21 cellular contexts compared by ENCODE assay signal in the genomic region with DNA sequence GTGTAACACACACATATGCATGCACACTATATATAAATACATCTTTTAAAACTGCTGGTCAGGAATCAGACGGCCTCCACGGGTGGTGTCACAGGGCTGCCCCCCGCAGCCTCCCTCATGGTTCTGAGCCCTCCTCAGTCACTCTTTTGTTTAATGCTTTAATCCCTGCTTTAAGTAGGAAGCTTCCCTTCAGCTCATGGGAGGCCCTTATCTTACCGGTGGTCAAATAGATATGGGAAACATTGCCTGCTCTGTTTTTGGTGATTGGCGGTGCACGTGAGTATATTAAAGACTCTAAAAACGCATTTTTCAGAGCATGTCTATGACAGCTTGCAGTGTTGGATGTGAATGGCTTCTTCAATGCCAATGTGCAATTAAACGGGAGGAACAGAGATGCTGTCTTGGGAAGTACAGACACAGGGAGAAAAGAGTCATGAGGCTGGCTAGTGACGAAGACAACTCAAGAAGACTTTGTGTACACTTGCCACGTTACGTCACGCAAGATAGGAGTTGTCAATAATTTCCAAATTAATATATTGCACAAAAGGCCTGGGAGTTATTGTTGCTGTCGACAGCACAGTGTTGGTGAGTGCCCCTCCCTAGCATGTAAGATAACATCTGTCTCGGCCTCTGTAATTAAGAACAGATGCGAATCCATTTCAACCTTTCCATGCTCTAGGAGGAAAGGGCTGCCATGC. TPM values are rescaled to one million over a fixed set of nuclear protein-coding genes. Genes with fewer than 3 reads are reported as not detected.
DNase-seq lines count a peak whose midpoint lies in the region; ATAC-seq and TF ChIP-seq lines count a peak whose summit lies in the region.
"Had no signal": no experiment of that assay in that cellular context is flagged by ENCODE, and none has a peak within 500 bp of the region (broad histone marks: within the 10 kb centered on the region; RNA-seq: fewer than 3 reads in every experiment).

No MANE protein-coding gene starts in this region.

- no peak overlapping the region for H2BK120ac ChIP-seq in H9 (ENCODE audit: low read depth, low read length, poor library complexity, severe bottlenecking)

- no peak overlapping the region for H2AK5ac ChIP-seq in H9 (ENCODE audit: insufficient read length, low read length)

- H3K4me3 Mint-ChIP-seq in H9: no peak overlapping the region
- no peak overlapping the region for H3K4me3 Mint-ChIP-seq in activated T-cell treated with anti-CD3 and anti-CD28 coated beads, Interleukin-2, amount 50 U/mL, for 72 hours
- H3K4me3 Mint-ChIP-seq: activated CD8-positive, alpha-beta memory T cell treated with anti-CD3 and anti-CD28 coated beads, Interleukin-2, amount 10 ng/mL, durations not matched to agents 7 days and 5 days; CD4-positive, alpha-beta T cell; IgD-negative memory B cell had no signal

- no peaks in the 10 kb centered on the region for H3K27me3 ChIP-seq in H9 (ENCODE audit: insufficient read depth, low read length)
- H3K27me3 ChIP-seq: heart right ventricle had no signal

- H3K27ac ChIP-seq in H9 (ENCODE audit: insufficient read length, low read depth, low read length): no peak overlapping the region
- H3K27ac ChIP-seq: heart right ventricle had no signal

- H2BK5ac ChIP-seq in H9 (ENCODE audit: insufficient read length, low read length): no peak overlapping the region

- peaks cover 5 to 13% of the 10 kb centered on the region in 2 experiments for H3K4me1 Mint-ChIP-seq in H9
- H3K4me1 Mint-ChIP-seq in activated T-cell treated with anti-CD3 and anti-CD28 coated beads, Interleukin-2, amount 50 U/mL, for 72 hours (ENCODE audit: low read depth): peaks cover 7% of the 10 kb centered on the region
- H3K4me1 Mint-ChIP-seq: IgD-negative memory B cell had no signal

- H2AFZ ChIP-seq in H9 (ENCODE audit: low read length): no peak overlapping the region

- no peaks in the 10 kb centered on the region for H3K4me1 ChIP-seq in H9 (ENCODE audit: insufficient read depth, low read length)

- H3T11ph ChIP-seq in H9 (ENCODE audit: low read length): no peak overlapping the region

- H3K9me3 Mint-ChIP-seq in H9: peaks cover 4 to 5% of the 10 kb centered on the region in 2 experiments; a peak in 4 of 5 replicates
- H3K9me3 Mint-ChIP-seq in activated T-cell treated with anti-CD3 and anti-CD28 coated beads, Interleukin-2, amount 50 U/mL, for 72 hours: peaks cover 4% of the 10 kb centered on the region in 2 donors
- H3K9me3 Mint-ChIP-seq: CD4-positive, alpha-beta T cell had no signal

- peak; percentile 93 for ATAC-seq in SK-N-SH treated with all-trans-retinoic acid at 6 μM for 48 hours
- ATAC-seq in activated T-cell treated with anti-CD3 and anti-CD28 coated beads, Interleukin-2, amount 50 U/mL, for 72 hours (replicated peaks in 1 of 2): no peak
- ATAC-seq: activated CD4-positive, CD25-positive, alpha-beta regulatory T cell treated with anti-CD3 and anti-CD28 coated beads, Interleukin-2, amount 50 U/mL, for 24 hours; activated CD8-positive, alpha-beta memory T cell treated with anti-CD3 and anti-CD28 coated beads, Interleukin-2, amount 10 ng/mL, durations not matched to agents 7 days and 5 days; heart right ventricle; stimulated activated naive CD8-positive, alpha-beta T cell treated with anti-CD3 and anti-CD28 coated beads, Interleukin-15, Interleukin-2, amounts not matched to agents 100 U/mL and 50 U/mL, for 24 hours had no signal

- no peaks in the 10 kb centered on the region for H4K20me1 ChIP-seq in H9 (ENCODE audit: control insufficient read depth, insufficient read depth, insufficient read length)

- no peak overlapping the region for H3K23ac ChIP-seq in H9 (ENCODE audit: insufficient read length, low read depth, low read length)

- H3K56ac ChIP-seq in H9 (ENCODE audit: insufficient read length, low read depth, low read length): no peak overlapping the region

- WGBS in H9 (ENCODE audit: extremely low coverage, insufficient read length, low lambda C conversion rate): no CpG with 5 or more reads among the region's 15 CpGs

- no peak overlapping the region for H3K18ac ChIP-seq in H9 (ENCODE audit: insufficient read length, low read depth, low read length)

- no peaks in the 10 kb centered on the region for H3K36me3 Mint-ChIP-seq in H9 (ENCODE audit: insufficient read depth in 1 of 3, low read depth in 3 of 3)
- no peaks in the 10 kb centered on the region for H3K36me3 Mint-ChIP-seq in activated T-cell treated with anti-CD3 and anti-CD28 coated beads, Interleukin-2, amount 50 U/mL, for 72 hours (ENCODE audit: insufficient read depth in 2 of 2)
- H3K36me3 Mint-ChIP-seq: activated CD8-positive, alpha-beta memory T cell treated with anti-CD3 and anti-CD28 coated beads, Interleukin-2, amount 10 ng/mL, durations not matched to agents 7 days and 5 days had no signal

- H4K5ac ChIP-seq in H9 (ENCODE audit: insufficient read length, low read depth, low read length): no peak overlapping the region

- no peak overlapping the region for H3K27ac Mint-ChIP-seq in H9
- no peak overlapping the region for H3K27ac Mint-ChIP-seq in activated T-cell treated with anti-CD3 and anti-CD28 coated beads, Interleukin-2, amount 50 U/mL, for 72 hours
- H3K27ac Mint-ChIP-seq: activated CD8-positive, alpha-beta memory T cell treated with anti-CD3 and anti-CD28 coated beads, Interleukin-2, amount 10 ng/mL, durations not matched to agents 7 days and 5 days; CD4-positive, alpha-beta T cell; IgD-negative memory B cell had no signal

- no peaks in the 10 kb centered on the region for H3K79me1 ChIP-seq in H9 (ENCODE audit: insufficient read depth, low read depth, low read length, poor library complexity, severe bottlenecking)

- H2BK20ac ChIP-seq in H9 (ENCODE audit: low read depth, low read length, poor library complexity, severe bottlenecking): no peak overlapping the region

- H3K9ac ChIP-seq in H9 (ENCODE audit: extremely low read depth, insufficient read length, low read length): no peak overlapping the region

- H3K4me3 ChIP-seq in fibroblast of pulmonary artery (replicated peaks; ENCODE audit: low read depth, low read length): no peak overlapping the region
- H3K4me3 ChIP-seq: heart right ventricle had no signal

- no peak overlapping the region for H4K91ac ChIP-seq in H9 (ENCODE audit: insufficient read length, low read depth, low read length)

- no peak overlapping the region for H3K4me2 ChIP-seq in H9 (ENCODE audit: insufficient read depth, insufficient read length, low read length)

- H2BK15ac ChIP-seq in H9 (ENCODE audit: low read depth, low read length): no peak overlapping the region

- H3K79me2 ChIP-seq in H9 (ENCODE audit: insufficient read depth, low read length): no peaks in the 10 kb centered on the region

- H4K8ac ChIP-seq in H9 (replicated peaks; ENCODE audit: insufficient read length, low read depth, low read length): no peak overlapping the region

- H3K4ac ChIP-seq in H9 (ENCODE audit: low read depth, low read length): no peak overlapping the region

- peaks cover 11% of the 10 kb centered on the region for H3K27me3 Mint-ChIP-seq in H9 (ENCODE audit: low read depth)
- no peaks in the 10 kb centered on the region for H3K27me3 Mint-ChIP-seq in activated T-cell treated with anti-CD3 and anti-CD28 coated beads, Interleukin-2, amount 50 U/mL, for 72 hours (ENCODE audit: low read depth)
- H3K27me3 Mint-ChIP-seq: CD4-positive, alpha-beta T cell had no signal

- H3K23me2 ChIP-seq in H9 (ENCODE audit: insufficient read length, low read depth, low read length, poor library complexity, severe bottlenecking): no peaks in the 10 kb centered on the region

- H3K9me3 ChIP-seq in H9 (ENCODE audit: control insufficient read depth, low read depth, low read length): no peaks in the 10 kb centered on the region

- TF ChIP-seq CTCF in fibroblast of pulmonary artery (IDR thresholded peaks at IDR 0.05; ENCODE audit: low read length, missing control alignments) (no peak), H9 (conservative IDR thresholded peaks at IDR 0.05) (no peak)

- peak; percentile 3 to 64 for DNase-seq in NCI-H524 (lab: John Stamatoyannopoulos, UW)
- no peak for DNase-seq in NCI-H524 treated with DMSO at 0.1 percent for 48 hours (lab: John Stamatoyannopoulos, UW)
- peak; percentile 53 for DNase-seq in fibroblast of pulmonary artery (ENCODE audit: low read depth)
- no peak for DNase-seq in stimulated activated naive CD4-positive, alpha-beta T cell (lab: John Stamatoyannopoulos, UW)
- no peak for DNase-seq in cerebellum (ENCODE audit: low spot score)
- DNase-seq in H9: no peak
- no peak for DNase-seq in activated T-cell treated with anti-CD3 and anti-CD28 coated beads, Interleukin-2, amount 50 U/mL, for 72 hours
- DNase-seq: 8988T; activated CD8-positive, alpha-beta memory T cell treated with anti-CD3 and anti-CD28 coated beads, Interleukin-2, amount 10 ng/mL, durations not matched to agents 7 days and 5 days; aorta; heart right ventricle; NCI-H2081 treated with DMSO at 0.1 percent for 48 hours; NCI-H748 treated with DMSO at 0.1 percent for 48 hours; stimulated activated CD4-positive, alpha-beta T cell treated with anti-CD3 and anti-CD28 coated beads, Interleukin-12 subunit alpha, Interleukin-12 subunit beta, amount 100 ng/mL, for 4 hours; stimulated activated naive CD8-positive, alpha-beta T cell treated with anti-CD3 and anti-CD28 coated beads, Interleukin-15, Interleukin-2, amounts not matched to agents 100 U/mL and 50 U/mL, for 24 hours; T-helper 1 cell had no signal

- H2BK12ac ChIP-seq in H9 (ENCODE audit: insufficient read length, low read depth, low read length): no peak overlapping the region

- no peak overlapping the region for H3K14ac ChIP-seq in H9 (ENCODE audit: insufficient read depth, low read length)

TF ChIP-seq in SK-N-SH treated with all-trans-retinoic acid at 6 μM for 48 hours, 23 proteins besides CTCF, POLR2A, EP300 and RAD21 (continues in another document):
- no peak for TF ChIP-seq ZNF70 (CRISPR knock-in tag; IDR thresholded peaks at IDR 0.05)

RNA-seq across cellular contexts. Expression of gene GNLY, which starts 23.3 kb away (rescaled TPM):
- total RNA-seq in cerebellum (not detected), H9 (2021) (not detected in 2 replicates)
- total RNA-seq in activated T-cell treated with anti-CD3 and anti-CD28 coated beads, Interleukin-2, amount 50 U/mL, for 72 hours: 100 to 1,000 TPM in 1 of 2 donors, 10 to 100 TPM in 1; 23.8 to 143 TPM
- total RNA-seq: H4 had no signal

RNA-seq across cellular contexts. Expression of gene ATOH8, which starts 36.3 kb away (rescaled TPM):
- total RNA-seq in cerebellum (13.2 TPM), H9 (2021) (0.20 and 0.22 TPM in 2 replicates)
- not detected for total RNA-seq in activated T-cell treated with anti-CD3 and anti-CD28 coated beads, Interleukin-2, amount 50 U/mL, for 72 hours
- total RNA-seq: CD4-positive, alpha-beta T cell had no signal

RNA-seq across cellular contexts. Expression of gene SFTPB, which starts 49.5 kb away (rescaled TPM):
- total RNA-seq in cerebellum (1.7 TPM), H9 (2021) (not detected in 2 replicates)
- total RNA-seq in activated T-cell treated with anti-CD3 and anti-CD28 coated beads, Interleukin-2, amount 50 U/mL, for 72 hours: not detected
- total RNA-seq: activated CD8-positive, alpha-beta memory T cell treated with anti-CD3 and anti-CD28 coated beads, Interleukin-2, amount 10 ng/mL, durations not matched to agents 7 days and 5 days; CD4-positive, alpha-beta T cell; H4 had no signal

Comparison
In these comparisons a context has a peak if more than half of its experiments do, and no peak if none do; other contexts are left out.
1. DNase-seq: peak in NCI-H524 (2 of 2) and fibroblast of pulmonary artery (single experiment); none in NCI-H524 treated with DMSO at 0.1 percent for 48 hours (single experiment), stimulated activated naive CD4-positive, alpha-beta T cell (0 of 6), cerebellum (single experiment), H9 (single experiment) and activated T-cell treated with anti-CD3 and anti-CD28 coated beads, Interleukin-2, amount 50 U/mL, for 72 hours (0 of 2).
2. RNA of gene GNLY, which starts 23.3 kb away (total RNA-seq): 23.8 to 143 TPM in activated T-cell treated with anti-CD3 and anti-CD28 coated beads, Interleukin-2, amount 50 U/mL, for 72 hours; not detected in cerebellum (single experiment) and not detected in H9; every median in the first group is over 10 times any median in the second.
3. RNA of gene ATOH8, which starts 36.3 kb away (total RNA-seq): 13.2 TPM in cerebellum (single experiment); 0.20 to 0.22 TPM in H9 and not detected in activated T-cell treated with anti-CD3 and anti-CD28 coated beads, Interleukin-2, amount 50 U/mL, for 72 hours; every median in the first group is over 10 times any median in the second.